9 cellular contexts compared by ENCODE assay signal in genomic region chr5:176535655-176536131, GRCh38. TPM values are rescaled to one million over a fixed set of nuclear protein-coding genes. Genes with fewer than 3 reads are reported as not detected.
DNase-seq lines count a peak whose midpoint lies in the region; ATAC-seq, FAIRE-seq and TF ChIP-seq lines count a peak whose summit lies in the region.
"Had no signal": no experiment of that assay in that cellular context is flagged by ENCODE, and none has a peak within 500 bp of the region (broad histone marks: within the 10 kb centered on the region; RNA-seq: fewer than 3 reads in every experiment).

No MANE protein-coding gene starts in this region.

- H3K4me3 ChIP-seq in right atrium auricular region (peak overlapping the region; percentile 79 to 98), kidney (ENCODE audit: low read length in 2 of 2) (peak overlapping the region; percentile 48 to 99)

- peaks cover 2% of the 10 kb centered on the region for H3K36me3 Mint-ChIP-seq in activated naive CD8-positive, alpha-beta T cell

- H3K36me3 ChIP-seq in right atrium auricular region, result peaks cover 15% of the 10 kb centered on the region
- H3K36me3 ChIP-seq in kidney (ENCODE audit: control insufficient read depth in 1 of 2, insufficient read depth in 2 of 2, low read length in 2 of 2), result peaks cover 5 to 9% of the 10 kb centered on the region in 2 donors

- H3K4me1 ChIP-seq in right atrium auricular region (peaks cover 0 to 66% of the 10 kb centered on the region in 2 donors), kidney (ENCODE audit: control insufficient read depth in 1 of 2, insufficient read depth in 1 of 2, low read depth in 1 of 2, low read length in 2 of 2) (peaks cover 13 to 30% of the 10 kb centered on the region in 2 donors)

- ATAC-seq in Right ventricle myocardium inferior, result no peak
- ATAC-seq in HG02610 (IDR thresholded peaks at IDR 0.05; ENCODE audit: unreplicated experiment), result no peak

- DNase-seq in right atrium auricular region (ENCODE audit: low spot score) (no peak), Right ventricle myocardium inferior (ENCODE audit: missing footprints) (no peak), kidney (peak; percentile 78), NCI-H128 (lab: John Stamatoyannopoulos, UW; ENCODE audit: unreplicated experiment) (no peak), cortex of kidney (lab: John Stamatoyannopoulos, UW) (no peak)

- H3K9me3 ChIP-seq in right atrium auricular region (no peaks in the 10 kb centered on the region), kidney (ENCODE audit: control insufficient read depth in 1 of 2, low read length in 2 of 2) (no peaks in the 10 kb centered on the region)

- no peaks in the 10 kb centered on the region for H3K9me3 Mint-ChIP-seq in activated naive CD8-positive, alpha-beta T cell (ENCODE audit: low read depth)

- peak overlapping the region; percentile 99 for H3K27ac Mint-ChIP-seq in activated naive CD8-positive, alpha-beta T cell

- intact Hi-C loops in Right ventricle myocardium inferior (cut with DNase I) (no loop called here), kidney (cut with DNase I) (no loop called here)

- peak overlapping the region; percentile 98 to 99 for H3K27ac ChIP-seq in right atrium auricular region
- H3K27ac ChIP-seq in kidney (ENCODE audit: low read depth in 2 of 2, low read length in 2 of 2), result peak overlapping the region; percentile 96 to 98
- peak overlapping the region; percentile 99 for H3K27ac ChIP-seq in temporal lobe (ENCODE audit: low read depth, low read length)

- TF ChIP-seq CTCF in right atrium auricular region (IDR thresholded peaks at IDR 0.05) (no peak), kidney (IDR thresholded peaks at IDR 0.05; ENCODE audit: borderline replicate concordance, extremely low read depth, insufficient read depth) (no peak)

- no peaks in the 10 kb centered on the region for H3K27me3 Mint-ChIP-seq in activated naive CD8-positive, alpha-beta T cell

- H3K27me3 ChIP-seq in right atrium auricular region, result no peaks in the 10 kb centered on the region

- FAIRE-seq in kidney (lab: Jason Lieb, UNC), result no peak

- peak overlapping the region; percentile 97 for H3K4me3 Mint-ChIP-seq in activated naive CD8-positive, alpha-beta T cell

- peak overlapping the region; percentile 79 to 91 for H3K9ac ChIP-seq in kidney (ENCODE audit: low read length in 2 of 2)

- peaks cover 63% of the 10 kb centered on the region for H3K4me1 Mint-ChIP-seq in activated naive CD8-positive, alpha-beta T cell (ENCODE audit: low read depth)

RNA-seq across cellular contexts. Expression of gene RNF44, which starts 1.5 kb away (rescaled TPM):
- total RNA-seq in right atrium auricular region (10 to 100 TPM; 10.7 to 12.4 TPM), Right ventricle myocardium inferior (25.5 TPM), kidney (61.8 TPM), temporal lobe (13.5 TPM)
- 12.5 TPM for polyA plus RNA-seq in kidney (ENCODE audit: insufficient read depth, low read depth, low replicate concordance)

RNA-seq across cellular contexts. Expression of gene CDHR2, which starts 13.4 kb away (rescaled TPM):
- total RNA-seq in right atrium auricular region, result under 1 TPM in 1 of 2 donors, not detected in 1; 0.12 TPM
- 0.19 TPM for total RNA-seq in Right ventricle myocardium inferior
- total RNA-seq in kidney, result 4.2 TPM
- polyA plus RNA-seq in kidney (ENCODE audit: insufficient read depth, low read depth, low replicate concordance), result 8.0 TPM
- under 0.01 TPM for total RNA-seq in temporal lobe
- total RNA-seq: glomerular endothelial cell had no signal
